Comparison of ENCODE assay signal across 10 cellular contexts in the genomic region with DNA sequence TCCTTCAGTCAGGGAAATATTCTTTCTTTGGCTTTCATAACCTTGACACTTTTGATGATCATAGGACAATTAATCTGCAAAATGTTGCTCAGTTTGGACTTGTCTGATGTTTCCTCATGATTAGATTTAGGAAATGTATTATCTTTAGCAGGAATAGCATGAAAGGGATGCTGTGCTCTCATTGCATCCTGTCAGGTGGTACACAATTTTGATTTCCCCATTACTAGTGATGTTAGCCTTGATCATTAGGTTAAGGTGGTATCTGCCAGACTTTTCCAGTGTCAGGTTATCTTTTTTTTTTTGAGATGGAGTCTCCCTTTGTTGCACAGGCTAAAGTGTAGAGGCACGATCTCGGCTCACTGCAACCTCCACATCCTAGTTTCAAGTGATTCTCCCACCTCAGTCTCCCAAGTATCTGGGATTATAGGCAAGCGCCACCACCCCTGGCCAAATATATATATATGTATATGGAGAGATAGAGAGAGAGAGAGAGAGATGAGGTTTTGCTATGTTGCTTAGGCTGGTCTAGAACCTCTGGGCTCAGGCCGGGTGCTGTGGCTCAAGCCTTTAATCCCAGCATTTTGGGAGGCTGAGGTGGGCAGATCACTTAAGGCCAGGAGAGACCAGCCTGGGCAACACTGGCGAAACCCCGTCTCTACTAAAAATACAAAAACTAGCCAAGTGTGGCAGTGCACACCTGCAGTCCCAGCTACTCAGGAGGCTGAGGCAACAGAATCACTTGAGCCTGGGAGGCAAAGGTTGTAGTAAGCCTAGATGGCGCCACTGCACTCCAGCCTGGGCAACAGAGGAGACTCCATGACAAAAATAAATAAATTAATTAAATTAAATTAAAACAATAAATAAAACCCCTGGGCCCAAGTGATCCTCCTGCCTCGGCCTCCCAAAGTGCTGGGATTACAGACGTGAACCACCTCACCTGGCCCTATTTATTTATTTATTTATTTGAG. TPM values are rescaled to one million over a fixed set of nuclear protein-coding genes. Genes with fewer than 3 reads are reported as not detected.
A peak's percentile ranks its signal among the peaks of the same experiment; 100 is the strongest.
DNase-seq lines count a peak whose midpoint lies in the region; TF ChIP-seq lines count a peak whose summit lies in the region.
"Had no signal": no experiment of that assay in that cellular context is flagged by ENCODE, and none has a peak within 500 bp of the region (broad histone marks: within the 10 kb centered on the region; RNA-seq: fewer than 3 reads in every experiment).

No MANE protein-coding gene starts in this region.

- DNase-seq in NCI-H345 (lab: John Stamatoyannopoulos, UW) (peak; percentile 12), NCI-H345 treated with DMSO at 0.1 percent for 48 hours (lab: John Stamatoyannopoulos, UW; ENCODE audit: unreplicated experiment) (no peak), endothelial cell (ENCODE audit: low spot score) (no peak), medulla oblongata (ENCODE audit: extremely low spot score) (no peak), iPS-NIHi11 (ENCODE audit: low spot score) (no peak), NCI-H510A (lab: John Stamatoyannopoulos, UW) (no peak)
- DNase-seq in T-helper 2 cell treated with Interferon-gamma antibody and Interleukin-4, amounts not matched to agents 5 μg/mL and 100 μg/mL, for 36 hours (ENCODE audit: low spot score), result peak; percentile 14
- peak; percentile 31 to 39 for DNase-seq in stimulated activated CD4-positive, alpha-beta T cell treated with anti-CD3 and anti-CD28 coated beads, Interleukin-2, amount 100 ng/mL, for 48 hours
- DNase-seq: DMS79 treated with DMSO at 0.1 percent for 48 hours, retina had no signal

- peaks cover 22% of the 10 kb centered on the region for H3K27me3 Mint-ChIP-seq in T-helper 2 cell treated with Interferon-gamma antibody and Interleukin-4, amounts not matched to agents 5 μg/mL and 100 μg/mL, for 36 hours (ENCODE audit: low read depth)
- H3K27me3 Mint-ChIP-seq in endothelial cell (ENCODE audit: unreplicated experiment), result peaks cover 1% of the 10 kb centered on the region

- no peaks in the 10 kb centered on the region for H3K9me3 Mint-ChIP-seq in T-helper 2 cell treated with Interferon-gamma antibody and Interleukin-4, amounts not matched to agents 5 μg/mL and 100 μg/mL, for 36 hours
- no peaks in the 10 kb centered on the region for H3K9me3 Mint-ChIP-seq in endothelial cell (ENCODE audit: unreplicated experiment)

- H3K4me3 Mint-ChIP-seq in T-helper 2 cell treated with Interferon-gamma antibody and Interleukin-4, amounts not matched to agents 5 μg/mL and 100 μg/mL, for 36 hours, result no peak overlapping the region
- H3K4me3 Mint-ChIP-seq in endothelial cell (ENCODE audit: unreplicated experiment), result no peak overlapping the region

- no peak overlapping the region for H3K27ac Mint-ChIP-seq in T-helper 2 cell treated with Interferon-gamma antibody and Interleukin-4, amounts not matched to agents 5 μg/mL and 100 μg/mL, for 36 hours
- no peak overlapping the region for H3K27ac Mint-ChIP-seq in endothelial cell (ENCODE audit: unreplicated experiment)

- H3K36me3 Mint-ChIP-seq in T-helper 2 cell treated with Interferon-gamma antibody and Interleukin-4, amounts not matched to agents 5 μg/mL and 100 μg/mL, for 36 hours (ENCODE audit: low read depth), result no peaks in the 10 kb centered on the region
- H3K36me3 Mint-ChIP-seq in endothelial cell (ENCODE audit: low read depth, unreplicated experiment), result no peaks in the 10 kb centered on the region

- TF ChIP-seq CTCF in endothelial cell (IDR thresholded peaks at IDR 0.05; ENCODE audit: unreplicated experiment), result peak; percentile 15

- peaks cover 5% of the 10 kb centered on the region for H3K4me1 Mint-ChIP-seq in T-helper 2 cell treated with Interferon-gamma antibody and Interleukin-4, amounts not matched to agents 5 μg/mL and 100 μg/mL, for 36 hours (ENCODE audit: low read depth)
- peaks cover 35% of the 10 kb centered on the region for H3K4me1 Mint-ChIP-seq in endothelial cell (ENCODE audit: unreplicated experiment)

RNA-seq across cellular contexts. Expression of gene CAVIN1, which starts 15.8 kb away (rescaled TPM):
- total RNA-seq in endothelial cell (ENCODE audit: unreplicated experiment), result 334 TPM

RNA-seq across cellular contexts. Expression of gene ATP6V0A1, which starts 19.8 kb away (rescaled TPM):
- total RNA-seq in endothelial cell (ENCODE audit: unreplicated experiment), result 103 TPM

RNA-seq across cellular contexts. Expression of gene STAT3, which starts 50.6 kb away (rescaled TPM):
- total RNA-seq in endothelial cell (ENCODE audit: unreplicated experiment), result 160 TPM

Comparison
In these comparisons a context has a peak if more than half of its experiments do, and no peak if none do; other contexts are left out.
1. DNase-seq: peak in NCI-H345 (single experiment), T-helper 2 cell treated with Interferon-gamma antibody and Interleukin-4, amounts not matched to agents 5 μg/mL and 100 μg/mL, for 36 hours (single experiment) and stimulated activated CD4-positive, alpha-beta T cell treated with anti-CD3 and anti-CD28 coated beads, Interleukin-2, amount 100 ng/mL, for 48 hours (2 of 2); none in NCI-H345 treated with DMSO at 0.1 percent for 48 hours (single experiment), endothelial cell (single experiment), medulla oblongata (single experiment), iPS-NIHi11 (single experiment) and NCI-H510A (single experiment).